ENCODE assay signal across 1 cellular context in the genomic region with DNA sequence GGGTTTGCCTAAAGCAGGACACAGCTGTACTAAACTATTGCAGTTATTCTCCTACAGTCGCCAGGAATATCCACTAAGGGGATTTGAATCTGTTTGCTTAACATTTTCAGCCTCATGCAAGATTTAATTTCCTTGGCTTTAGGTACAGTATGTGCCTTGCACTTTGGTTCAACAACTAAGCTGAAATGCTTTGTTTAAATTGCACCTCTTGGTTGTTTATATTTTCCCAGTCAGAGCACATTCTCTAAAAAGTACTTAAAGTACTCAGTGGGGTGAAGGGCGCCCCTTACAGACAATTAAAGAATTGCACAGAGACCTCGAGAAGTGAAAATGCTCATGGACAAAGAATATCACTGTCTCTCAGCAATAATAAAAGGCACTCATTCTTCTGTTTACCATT.
TF ChIP-seq lines count a peak whose summit lies in the region.

No MANE protein-coding gene starts in this region.

TF ChIP-seq in HepG2, 621 proteins besides CTCF, POLR2A, EP300 and RAD21 (continued from another document):
- TF ChIP-seq ZBTB25 (CRISPR knock-in tag; IDR thresholded peaks at IDR 0.05), result no peak
- no peak for TF ChIP-seq TGIF2 (CRISPR knock-in tag; IDR thresholded peaks at IDR 0.05)
- TF ChIP-seq ELF3 (CRISPR knock-in tag; IDR thresholded peaks at IDR 0.05), result no peak
- TF ChIP-seq ZBTB14 (CRISPR knock-in tag; IDR thresholded peaks at IDR 0.05), result no peak
- TF ChIP-seq TMF1 (CRISPR knock-in tag; IDR thresholded peaks at IDR 0.05; ENCODE audit: low read depth), result no peak
- no peak for TF ChIP-seq ZNF563 (CRISPR knock-in tag; IDR thresholded peaks at IDR 0.05)
- TF ChIP-seq POLR2G (IDR thresholded peaks at IDR 0.05; ENCODE audit: low read depth, low read length), result no peak
- TF ChIP-seq REPIN1 (CRISPR knock-in tag; IDR thresholded peaks at IDR 0.05; ENCODE audit: borderline replicate concordance, low read depth), result no peak
- TF ChIP-seq ZNF740 (CRISPR knock-in tag; IDR thresholded peaks at IDR 0.05), result no peak
- TF ChIP-seq, protein P1, sequence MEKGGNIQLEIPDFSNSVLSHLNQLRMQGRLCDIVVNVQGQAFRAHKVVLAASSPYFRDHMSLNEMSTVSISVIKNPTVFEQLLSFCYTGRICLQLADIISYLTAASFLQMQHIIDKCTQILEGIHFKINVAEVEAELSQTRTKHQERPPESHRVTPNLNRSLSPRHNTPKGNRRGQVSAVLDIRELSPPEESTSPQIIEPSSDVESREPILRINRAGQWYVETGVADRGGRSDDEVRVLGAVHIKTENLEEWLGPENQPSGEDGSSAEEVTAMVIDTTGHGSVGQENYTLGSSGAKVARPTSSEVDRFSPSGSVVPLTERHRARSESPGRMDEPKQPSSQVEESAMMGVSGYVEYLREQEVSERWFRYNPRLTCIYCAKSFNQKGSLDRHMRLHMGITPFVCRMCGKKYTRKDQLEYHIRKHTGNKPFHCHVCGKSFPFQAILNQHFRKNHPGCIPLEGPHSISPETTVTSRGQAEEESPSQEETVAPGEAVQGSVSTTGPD (CRISPR knock-in tag; IDR thresholded peaks at IDR 0.05), result no peak
- no peak for TF ChIP-seq ZNF569 (CRISPR knock-in tag; IDR thresholded peaks at IDR 0.05; ENCODE audit: borderline replicate concordance)
- TF ChIP-seq KDM2A (CRISPR knock-in tag; IDR thresholded peaks at IDR 0.05; ENCODE audit: borderline replicate concordance, low read depth), result no peak
- TF ChIP-seq ZMYM3 (CRISPR knock-in tag; IDR thresholded peaks at IDR 0.05), result no peak
- no peak for TF ChIP-seq ARNT2 (CRISPR knock-in tag; IDR thresholded peaks at IDR 0.05; ENCODE audit: low read depth)
- TF ChIP-seq NCOR1 (IDR thresholded peaks at IDR 0.05; ENCODE audit: borderline replicate concordance, low read length), result no peak
